ENCODE assay signal across 24 cellular contexts in genomic region chr14:63995285-63995684, GRCh38.
A peak's percentile ranks its signal among the peaks of the same experiment; 100 is the strongest.
DNase-seq lines count a peak whose midpoint lies in the region; ATAC-seq and TF ChIP-seq lines count a peak whose summit lies in the region.
"Had no signal": no experiment of that assay in that cellular context is flagged by ENCODE, and none has a peak within 500 bp of the region (broad histone marks: within the 10 kb centered on the region; RNA-seq: fewer than 3 reads in every experiment).

No MANE protein-coding gene starts in this region.

- peaks cover 2% of the 10 kb centered on the region for H3K4me1 Mint-ChIP-seq in Calu3 (ENCODE audit: low read depth, unreplicated experiment)
- peaks cover 4% of the 10 kb centered on the region for H3K4me1 Mint-ChIP-seq in activated T-helper 17 cell treated with anti-CD3 and anti-CD28 coated beads, Interleukin-2, amount 50 U/mL, for 72 hours
- no peaks in the 10 kb centered on the region for H3K4me1 Mint-ChIP-seq in endodermal cell
- peaks cover 18% of the 10 kb centered on the region for H3K4me1 Mint-ChIP-seq in stimulated activated effector memory CD8-positive, alpha-beta T cell treated with anti-CD3 and anti-CD28 coated beads, Interleukin-12 subunit alpha, Interleukin-12 subunit beta, amount 100 ng/mL, for 72 hours

- DNase-seq in Calu3: no peak
- DNase-seq in endodermal cell: no peak
- DNase-seq in stimulated activated effector memory CD8-positive, alpha-beta T cell treated with anti-CD3 and anti-CD28 coated beads, Interleukin-12 subunit alpha, Interleukin-12 subunit beta, amount 100 ng/mL, for 72 hours (ENCODE audit: low spot score in 2 of 2): no peak
- DNase-seq in activated T-cell treated with anti-CD3 and anti-CD28 coated beads for 4 hours: no peak
- DNase-seq: AML-193; Caco-2; CD4-positive, alpha-beta T cell; CD8-positive, alpha-beta T cell; DMS 273 treated with DMSO at 0.1 percent for 48 hours; DMS153; DMS53; DMS79; DND-41; EL; GDM1 had no signal

- H3K27ac Mint-ChIP-seq in Calu3 (ENCODE audit: unreplicated experiment) (peak overlapping the region; percentile 3), endodermal cell (peak overlapping the region; percentile 8)
- peak overlapping the region; percentile 7 for H3K27ac Mint-ChIP-seq in activated T-helper 17 cell treated with anti-CD3 and anti-CD28 coated beads, Interleukin-2, amount 50 U/mL, for 72 hours
- H3K27ac Mint-ChIP-seq in stimulated activated effector memory CD8-positive, alpha-beta T cell treated with anti-CD3 and anti-CD28 coated beads, Interleukin-12 subunit alpha, Interleukin-12 subunit beta, amount 100 ng/mL, for 72 hours: peak overlapping the region; percentile 47
- H3K27ac Mint-ChIP-seq: B cell; CD4-positive, alpha-beta T cell; CD8-positive, alpha-beta T cell had no signal

- H3K4me3 Mint-ChIP-seq in Calu3 (ENCODE audit: low read depth, unreplicated experiment) (no peak overlapping the region), endodermal cell (no peak overlapping the region)
- H3K4me3 Mint-ChIP-seq in activated T-helper 17 cell treated with anti-CD3 and anti-CD28 coated beads, Interleukin-2, amount 50 U/mL, for 72 hours: no peak overlapping the region
- H3K4me3 Mint-ChIP-seq in stimulated activated effector memory CD8-positive, alpha-beta T cell treated with anti-CD3 and anti-CD28 coated beads, Interleukin-12 subunit alpha, Interleukin-12 subunit beta, amount 100 ng/mL, for 72 hours: no peak overlapping the region
- H3K4me3 Mint-ChIP-seq: B cell; CD4-positive, alpha-beta T cell; CD8-positive, alpha-beta T cell had no signal

- H3K27ac ChIP-seq in endodermal cell (ENCODE audit: low read depth, low read length): no peak overlapping the region
- H3K27ac ChIP-seq: 22Rv1; A549; BLaER1 treated with 17β-estradiol and CSF1 and Interleukin-3, amounts not matched to agents 10 nM and 100 nM; C4-2B had no signal

- no TSS peak for BruUV-seq in Calu3 (replicated peaks; lab: Mats Ljungman, UMichigan)

- intact Hi-C loops in Calu3 (cut with micrococcal nuclease; ENCODE audit: unreplicated experiment): no loop called here

- no peaks in the 10 kb centered on the region for H3K27me3 ChIP-seq in endodermal cell (ENCODE audit: control insufficient read depth, insufficient read depth, low read length, poor library complexity, severe bottlenecking)
- H3K27me3 ChIP-seq: BLaER1 treated with 17β-estradiol and CSF1 and Interleukin-3, amounts not matched to agents 10 nM and 100 nM had no signal

- no peaks in the 10 kb centered on the region for H3K4me1 ChIP-seq in endodermal cell (ENCODE audit: control insufficient read depth, insufficient read depth, low read length)
- H3K4me1 ChIP-seq: A549; BLaER1 treated with 17β-estradiol and CSF1 and Interleukin-3, amounts not matched to agents 10 nM and 100 nM; Caco-2 had no signal

- CTCF ChIA-PET in Calu3 (lab: Charles Lee): no interaction called here

- WGBS in endodermal cell (ENCODE audit: insufficient coverage in 1 of 2, insufficient read length in 1 of 2), 2 experiments: 85 to 90% methylated on average over 2 to 4 of the region's 4 CpGs

- H3K36me3 ChIP-seq in endodermal cell (ENCODE audit: control insufficient read depth, insufficient read depth, low read length): peaks cover 38% of the 10 kb centered on the region

- H3K9me3 Mint-ChIP-seq in Calu3 (ENCODE audit: low read depth, unreplicated experiment) (no peaks in the 10 kb centered on the region), endodermal cell (no peaks in the 10 kb centered on the region)
- no peaks in the 10 kb centered on the region for H3K9me3 Mint-ChIP-seq in activated T-helper 17 cell treated with anti-CD3 and anti-CD28 coated beads, Interleukin-2, amount 50 U/mL, for 72 hours
- no peaks in the 10 kb centered on the region for H3K9me3 Mint-ChIP-seq in stimulated activated effector memory CD8-positive, alpha-beta T cell treated with anti-CD3 and anti-CD28 coated beads, Interleukin-12 subunit alpha, Interleukin-12 subunit beta, amount 100 ng/mL, for 72 hours
- H3K9me3 Mint-ChIP-seq: CD4-positive, alpha-beta T cell; CD8-positive, alpha-beta T cell had no signal

- H3K27me3 Mint-ChIP-seq in Calu3 (ENCODE audit: unreplicated experiment) (no peaks in the 10 kb centered on the region), endodermal cell (ENCODE audit: insufficient read depth) (no peaks in the 10 kb centered on the region)
- no peaks in the 10 kb centered on the region for H3K27me3 Mint-ChIP-seq in activated T-helper 17 cell treated with anti-CD3 and anti-CD28 coated beads, Interleukin-2, amount 50 U/mL, for 72 hours
- H3K27me3 Mint-ChIP-seq: B cell; CD4-positive, alpha-beta T cell had no signal

- no peak for ATAC-seq in activated T-helper 17 cell treated with anti-CD3 and anti-CD28 coated beads, Interleukin-2, amount 50 U/mL, for 72 hours (replicated peaks)
- no peak for ATAC-seq in stimulated activated effector memory CD8-positive, alpha-beta T cell treated with anti-CD3 and anti-CD28 coated beads, Interleukin-12 subunit alpha, Interleukin-12 subunit beta, amount 100 ng/mL, for 72 hours
- no peak for ATAC-seq in HG03108 (IDR thresholded peaks at IDR 0.05; ENCODE audit: unreplicated experiment)
- ATAC-seq in GM19455 (IDR thresholded peaks at IDR 0.05; ENCODE audit: unreplicated experiment): no peak
- ATAC-seq: A549; CD8-positive, alpha-beta T cell; GM12878 had no signal

- TF ChIP-seq CTCF in Calu3 (IDR thresholded peaks at IDR 0.05; ENCODE audit: unreplicated experiment) (no peak), endodermal cell (conservative IDR thresholded peaks at IDR 0.05) (no peak)

- H3K4me3 ChIP-seq in endodermal cell (ENCODE audit: low read length): no peak overlapping the region
- H3K4me3 ChIP-seq: A549; BLaER1 treated with 17β-estradiol and CSF1 and Interleukin-3, amounts not matched to agents 10 nM and 100 nM; GM12878 had no signal

- H3K9me3 ChIP-seq in endodermal cell (ENCODE audit: control insufficient read depth, low read length): no peaks in the 10 kb centered on the region
- H3K9me3 ChIP-seq: A549; BLaER1 treated with 17β-estradiol and CSF1 and Interleukin-3, amounts not matched to agents 10 nM and 100 nM; Caco-2 had no signal

- H3K9ac ChIP-seq in endodermal cell (ENCODE audit: extremely low read depth, low read length, poor library complexity, severe bottlenecking): no peak overlapping the region
- H3K9ac ChIP-seq: BLaER1 treated with 17β-estradiol and CSF1 and Interleukin-3, amounts not matched to agents 10 nM and 100 nM had no signal

- H3K36me3 Mint-ChIP-seq in Calu3 (ENCODE audit: insufficient read depth, unreplicated experiment) (peaks cover 31% of the 10 kb centered on the region), endodermal cell (ENCODE audit: low read depth) (peaks cover 32% of the 10 kb centered on the region)
- peaks cover 94% of the 10 kb centered on the region for H3K36me3 Mint-ChIP-seq in activated T-helper 17 cell treated with anti-CD3 and anti-CD28 coated beads, Interleukin-2, amount 50 U/mL, for 72 hours (ENCODE audit: low read depth)
- peaks cover 92% of the 10 kb centered on the region for H3K36me3 Mint-ChIP-seq in stimulated activated effector memory CD8-positive, alpha-beta T cell treated with anti-CD3 and anti-CD28 coated beads, Interleukin-12 subunit alpha, Interleukin-12 subunit beta, amount 100 ng/mL, for 72 hours
